ENCODE assay signal across 1 cellular context in genomic region chr4:156942991-156943390, GRCh38.
TF ChIP-seq lines count a peak whose summit lies in the region.

No MANE protein-coding gene starts in this region.

TF ChIP-seq in IMR-90, 13 proteins besides CTCF, POLR2A, EP300 and RAD21 (continued from another document):
- no peak for TF ChIP-seq USF2 (IDR thresholded peaks at IDR 0.05; ENCODE audit: low read depth, low read length)
- TF ChIP-seq NFE2L2 (IDR thresholded peaks at IDR 0.05; ENCODE audit: low read depth, low read length), result no peak
- TF ChIP-seq BHLHE40 (IDR thresholded peaks at IDR 0.05; ENCODE audit: low read depth, low read length), result no peak
- no peak for TF ChIP-seq MAZ (IDR thresholded peaks at IDR 0.05; ENCODE audit: borderline replicate concordance, low read depth, low read length)
- no peak for TF ChIP-seq MXI1 (IDR thresholded peaks at IDR 0.05; ENCODE audit: borderline replicate concordance, low read depth, low read length)
